1 cellular context compared by ENCODE assay signal in genomic region chr4:123478859-123479345, GRCh38.
A peak's percentile ranks its signal among the peaks of the same experiment; 100 is the strongest.
TF ChIP-seq lines count a peak whose summit lies in the region.

No MANE protein-coding gene starts in this region.

TF ChIP-seq in HepG2, 621 proteins besides CTCF, POLR2A, EP300 and RAD21 (continued from another document and continues in another):
- TF ChIP-seq HIC2 (CRISPR knock-in tag; IDR thresholded peaks at IDR 0.05; ENCODE audit: low read depth) (peak; percentile 81), MNT (IDR thresholded peaks at IDR 0.05) (peak; percentile 70), ZNF790 (CRISPR knock-in tag; IDR thresholded peaks at IDR 0.05; ENCODE audit: borderline replicate concordance) (no peak), SIX4 (CRISPR knock-in tag; IDR thresholded peaks at IDR 0.05) (peak; percentile 96), SNAPC4 (CRISPR knock-in tag; IDR thresholded peaks at IDR 0.05) (peak; percentile 65; the same call in 1 of the 2 replicates), AGO2 (optimal IDR thresholded peaks at IDR 0.05; ENCODE audit: low read depth, low read length) (no peak), ZNF160 (CRISPR knock-in tag; IDR thresholded peaks at IDR 0.05) (no peak), ZNF12 (CRISPR knock-in tag; IDR thresholded peaks at IDR 0.05) (peak; percentile 83), DRAP1 (CRISPR knock-in tag; IDR thresholded peaks at IDR 0.05) (peak; percentile 71), ZNF292 (CRISPR knock-in tag; IDR thresholded peaks at IDR 0.05; ENCODE audit: borderline replicate concordance, low read depth) (peak; percentile 98), ELF4 (CRISPR knock-in tag; IDR thresholded peaks at IDR 0.05; ENCODE audit: borderline replicate concordance) (no peak), ARNT (IDR thresholded peaks at IDR 0.05) (no peak), ZNF780A (CRISPR knock-in tag; IDR thresholded peaks at IDR 0.05) (0 out of 2 replicates have a peak, but pooled peaks have one; percentile 47), HOXA9 (CRISPR knock-in tag; IDR thresholded peaks at IDR 0.05; ENCODE audit: borderline replicate concordance) (0 out of 2 replicates have a peak, but pooled peaks have one; percentile 78), TOE1 (CRISPR knock-in tag; IDR thresholded peaks at IDR 0.05) (peak; percentile 97), DBP (CRISPR knock-in tag; IDR thresholded peaks at IDR 0.05; ENCODE audit: not compliant biosample characterization) (peak; percentile 89), CREB3 (CRISPR knock-in tag; IDR thresholded peaks at IDR 0.05) (no peak), BHLHE40 (IDR thresholded peaks at IDR 0.05; ENCODE audit: low read length) (peak; percentile 95), TFDP2 (CRISPR knock-in tag; IDR thresholded peaks at IDR 0.05) (peak; percentile 57; the same call in 1 of the 2 replicates), HMGXB3 (CRISPR knock-in tag; IDR thresholded peaks at IDR 0.05; ENCODE audit: borderline replicate concordance) (peak; percentile 77; the same call in 1 of the 2 replicates), CHCHD3 (CRISPR knock-in tag; IDR thresholded peaks at IDR 0.05) (no peak), ZNF552 (CRISPR knock-in tag; IDR thresholded peaks at IDR 0.05; ENCODE audit: borderline replicate concordance) (peak; percentile 47; the same call in 1 of the 2 replicates), ZNF296 (CRISPR knock-in tag; conservative IDR thresholded peaks at IDR 0.05) (no peak), NAIF1 (CRISPR knock-in tag; IDR thresholded peaks at IDR 0.05; ENCODE audit: borderline replicate concordance) (peak; percentile 90), SMAD1 (CRISPR knock-in tag; IDR thresholded peaks at IDR 0.05; ENCODE audit: borderline replicate concordance, low read depth) (no peak; the same call in 1 of the 2 replicates), ZBTB20 (CRISPR knock-in tag; IDR thresholded peaks at IDR 0.05; ENCODE audit: borderline replicate concordance, low read depth) (peak; percentile 97), SMARCC2 (IDR thresholded peaks at IDR 0.05) (peak; percentile 66; the same call in 1 of the 2 replicates), ZNF121 (CRISPR knock-in tag; IDR thresholded peaks at IDR 0.05) (peak; percentile 82)
- TF ChIP-seq, protein P1, sequence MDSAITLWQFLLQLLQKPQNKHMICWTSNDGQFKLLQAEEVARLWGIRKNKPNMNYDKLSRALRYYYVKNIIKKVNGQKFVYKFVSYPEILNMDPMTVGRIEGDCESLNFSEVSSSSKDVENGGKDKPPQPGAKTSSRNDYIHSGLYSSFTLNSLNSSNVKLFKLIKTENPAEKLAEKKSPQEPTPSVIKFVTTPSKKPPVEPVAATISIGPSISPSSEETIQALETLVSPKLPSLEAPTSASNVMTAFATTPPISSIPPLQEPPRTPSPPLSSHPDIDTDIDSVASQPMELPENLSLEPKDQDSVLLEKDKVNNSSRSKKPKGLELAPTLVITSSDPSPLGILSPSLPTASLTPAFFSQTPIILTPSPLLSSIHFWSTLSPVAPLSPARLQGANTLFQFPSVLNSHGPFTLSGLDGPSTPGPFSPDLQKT (CRISPR knock-in tag; IDR thresholded peaks at IDR 0.05; ENCODE audit: borderline replicate concordance), result no peak
- TF ChIP-seq, protein P2, sequence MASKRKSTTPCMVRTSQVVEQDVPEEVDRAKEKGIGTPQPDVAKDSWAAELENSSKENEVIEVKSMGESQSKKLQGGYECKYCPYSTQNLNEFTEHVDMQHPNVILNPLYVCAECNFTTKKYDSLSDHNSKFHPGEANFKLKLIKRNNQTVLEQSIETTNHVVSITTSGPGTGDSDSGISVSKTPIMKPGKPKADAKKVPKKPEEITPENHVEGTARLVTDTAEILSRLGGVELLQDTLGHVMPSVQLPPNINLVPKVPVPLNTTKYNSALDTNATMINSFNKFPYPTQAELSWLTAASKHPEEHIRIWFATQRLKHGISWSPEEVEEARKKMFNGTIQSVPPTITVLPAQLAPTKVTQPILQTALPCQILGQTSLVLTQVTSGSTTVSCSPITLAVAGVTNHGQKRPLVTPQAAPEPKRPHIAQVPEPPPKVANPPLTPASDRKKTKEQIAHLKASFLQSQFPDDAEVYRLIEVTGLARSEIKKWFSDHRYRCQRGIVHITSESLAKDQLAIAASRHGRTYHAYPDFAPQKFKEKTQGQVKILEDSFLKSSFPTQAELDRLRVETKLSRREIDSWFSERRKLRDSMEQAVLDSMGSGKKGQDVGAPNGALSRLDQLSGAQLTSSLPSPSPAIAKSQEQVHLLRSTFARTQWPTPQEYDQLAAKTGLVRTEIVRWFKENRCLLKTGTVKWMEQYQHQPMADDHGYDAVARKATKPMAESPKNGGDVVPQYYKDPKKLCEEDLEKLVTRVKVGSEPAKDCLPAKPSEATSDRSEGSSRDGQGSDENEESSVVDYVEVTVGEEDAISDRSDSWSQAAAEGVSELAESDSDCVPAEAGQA (IDR thresholded peaks at IDR 0.05; ENCODE audit: low read depth), result peak; percentile 67; the same call in 1 of the 2 replicates
- TF ChIP-seq, protein P2 (CRISPR knock-in tag; IDR thresholded peaks at IDR 0.05; ENCODE audit: borderline replicate concordance), result no peak; the same call in 1 of the 2 replicates
